In the genomic region with DNA sequence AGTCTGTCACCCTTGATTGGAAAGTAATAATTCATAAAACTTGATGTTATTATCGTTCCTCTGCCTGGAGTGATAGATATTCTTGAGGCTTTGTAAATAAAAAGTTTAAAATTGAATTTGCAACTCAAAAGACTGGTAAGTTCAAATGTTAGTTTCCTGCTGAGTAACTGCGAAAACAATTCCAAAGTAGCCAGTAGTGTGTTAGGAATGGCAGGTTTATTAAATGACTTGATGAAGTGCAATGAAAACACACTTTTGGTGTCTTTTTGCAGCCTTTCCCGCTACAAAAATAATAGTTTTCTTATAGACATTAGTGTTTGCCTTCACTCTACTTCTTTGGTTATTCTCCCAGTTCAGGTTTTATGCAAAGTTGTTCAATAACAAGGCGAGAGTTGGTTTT, we compare ENCODE assay signal across 1 cellular context.
TF ChIP-seq lines count a peak whose summit lies in the region.

No MANE protein-coding gene starts in this region.

TF ChIP-seq in IMR-90, 13 proteins besides CTCF, POLR2A, EP300 and RAD21:
- TF ChIP-seq CHD1 (IDR thresholded peaks at IDR 0.05; ENCODE audit: low read depth, low read length) (no peak), SMC3 (IDR thresholded peaks at IDR 0.05; ENCODE audit: low read depth, low read length) (no peak), MAZ (IDR thresholded peaks at IDR 0.05; ENCODE audit: borderline replicate concordance, low read depth, low read length) (no peak), MXI1 (IDR thresholded peaks at IDR 0.05; ENCODE audit: borderline replicate concordance, low read depth, low read length) (no peak), MAFK (IDR thresholded peaks at IDR 0.05; ENCODE audit: low read depth, low read length) (no peak), NFE2L2 (IDR thresholded peaks at IDR 0.05; ENCODE audit: low read depth, low read length) (no peak), RFX5 (IDR thresholded peaks at IDR 0.05; ENCODE audit: low read depth, low read length) (no peak), BHLHE40 (IDR thresholded peaks at IDR 0.05; ENCODE audit: low read depth, low read length) (no peak), FOS (IDR thresholded peaks at IDR 0.05; ENCODE audit: low read depth, low read length) (no peak), CEBPB (IDR thresholded peaks at IDR 0.05; ENCODE audit: low read depth, low read length) (no peak), RCOR1 (IDR thresholded peaks at IDR 0.05; ENCODE audit: insufficient replicate concordance, low read length) (no peak)
- TF ChIP-seq, protein P1, sequence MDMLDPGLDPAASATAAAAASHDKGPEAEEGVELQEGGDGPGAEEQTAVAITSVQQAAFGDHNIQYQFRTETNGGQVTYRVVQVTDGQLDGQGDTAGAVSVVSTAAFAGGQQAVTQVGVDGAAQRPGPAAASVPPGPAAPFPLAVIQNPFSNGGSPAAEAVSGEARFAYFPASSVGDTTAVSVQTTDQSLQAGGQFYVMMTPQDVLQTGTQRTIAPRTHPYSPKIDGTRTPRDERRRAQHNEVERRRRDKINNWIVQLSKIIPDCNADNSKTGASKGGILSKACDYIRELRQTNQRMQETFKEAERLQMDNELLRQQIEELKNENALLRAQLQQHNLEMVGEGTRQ (IDR thresholded peaks at IDR 0.05; ENCODE audit: low read depth, low read length) = no peak
- TF ChIP-seq, protein P2, sequence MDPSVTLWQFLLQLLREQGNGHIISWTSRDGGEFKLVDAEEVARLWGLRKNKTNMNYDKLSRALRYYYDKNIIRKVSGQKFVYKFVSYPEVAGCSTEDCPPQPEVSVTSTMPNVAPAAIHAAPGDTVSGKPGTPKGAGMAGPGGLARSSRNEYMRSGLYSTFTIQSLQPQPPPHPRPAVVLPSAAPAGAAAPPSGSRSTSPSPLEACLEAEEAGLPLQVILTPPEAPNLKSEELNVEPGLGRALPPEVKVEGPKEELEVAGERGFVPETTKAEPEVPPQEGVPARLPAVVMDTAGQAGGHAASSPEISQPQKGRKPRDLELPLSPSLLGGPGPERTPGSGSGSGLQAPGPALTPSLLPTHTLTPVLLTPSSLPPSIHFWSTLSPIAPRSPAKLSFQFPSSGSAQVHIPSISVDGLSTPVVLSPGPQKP (IDR thresholded peaks at IDR 0.05; ENCODE audit: borderline replicate concordance, low read depth, low read length) = no peak
